Comparison of ENCODE assay signal across 1 cellular context in genomic region chrX:17707731-17708130, GRCh38.
TF ChIP-seq lines count a peak whose summit lies in the region.

No MANE protein-coding gene starts in this region.

TF ChIP-seq in HepG2, 621 proteins besides CTCF, POLR2A, EP300 and RAD21 (continued from another document):
- TF ChIP-seq, protein P1, sequence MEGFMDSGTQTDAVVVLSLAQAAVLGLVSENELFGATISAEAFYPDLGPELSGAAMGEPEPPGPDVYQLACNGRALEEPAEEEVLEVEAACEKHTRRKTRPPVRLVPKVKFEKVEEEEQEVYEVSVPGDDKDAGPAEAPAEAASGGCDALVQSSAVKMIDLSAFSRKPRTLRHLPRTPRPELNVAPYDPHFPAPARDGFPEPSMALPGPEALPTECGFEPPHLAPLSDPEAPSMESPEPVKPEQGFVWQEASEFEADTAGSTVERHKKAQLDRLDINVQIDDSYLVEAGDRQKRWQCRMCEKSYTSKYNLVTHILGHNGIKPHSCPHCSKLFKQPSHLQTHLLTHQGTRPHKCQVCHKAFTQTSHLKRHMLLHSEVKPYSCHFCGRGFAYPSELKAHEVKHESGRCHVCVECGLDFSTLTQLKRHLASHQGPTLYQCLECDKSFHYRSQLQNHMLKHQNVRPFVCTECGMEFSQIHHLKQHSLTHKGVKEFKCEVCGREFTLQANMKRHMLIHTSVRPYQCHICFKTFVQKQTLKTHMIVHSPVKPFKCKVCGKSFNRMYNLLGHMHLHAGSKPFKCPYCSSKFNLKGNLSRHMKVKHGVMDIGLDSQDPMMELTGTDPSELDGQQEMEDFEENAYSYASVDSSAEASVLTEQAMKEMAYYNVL (CRISPR knock-in tag; IDR thresholded peaks at IDR 0.05; ENCODE audit: borderline replicate concordance), result no peak
TF ChIP-seq in HepG2: peak in this region for 0.
